In the genomic region with DNA sequence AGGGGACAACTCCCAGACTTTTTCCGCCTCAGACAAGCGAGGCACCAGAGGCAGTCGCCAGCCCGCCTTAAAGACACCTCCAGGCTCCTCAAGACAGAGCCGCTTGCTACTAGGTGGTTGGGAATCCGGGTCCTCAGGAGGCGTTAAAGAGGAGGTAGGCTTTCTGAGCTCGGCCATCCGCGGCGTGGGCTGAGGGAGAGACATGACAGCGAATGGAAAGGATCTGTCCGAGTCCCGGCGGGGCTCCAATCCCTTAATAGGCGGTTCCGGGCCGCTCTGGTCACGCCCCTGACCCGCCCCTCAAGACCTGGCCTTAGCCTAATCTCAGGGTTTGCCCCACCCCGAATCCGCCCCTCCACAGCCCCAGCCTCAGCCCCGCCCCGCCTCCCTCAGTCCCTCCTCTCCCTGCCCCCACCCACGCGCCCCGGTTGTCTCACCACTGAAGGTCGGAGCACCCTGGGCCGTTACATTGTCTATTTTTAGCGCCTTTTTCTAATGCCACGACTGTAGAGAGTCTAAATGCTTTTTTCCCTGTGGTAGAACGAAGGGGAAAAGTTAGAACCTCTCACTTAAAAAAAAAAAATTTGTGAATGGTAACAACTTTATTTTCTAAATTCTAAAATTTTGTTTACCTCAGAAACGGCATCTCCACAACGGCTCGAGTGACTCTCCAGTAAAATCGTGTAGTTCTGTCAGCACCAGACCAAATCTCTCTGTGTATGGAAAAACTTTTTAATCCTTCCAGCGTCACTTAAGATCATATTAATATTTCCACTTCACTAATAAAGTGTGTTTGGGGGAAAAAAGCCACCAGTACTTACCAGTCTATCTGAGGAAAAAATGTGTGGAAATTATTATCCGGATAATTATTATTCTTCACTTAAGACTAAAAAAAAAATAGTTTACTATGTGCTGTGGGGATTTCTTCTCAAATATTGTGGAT, we compare ENCODE assay signal across 9 cellular contexts. TPM values are rescaled to one million over a fixed set of nuclear protein-coding genes. Genes with fewer than 3 reads are reported as not detected.
DNase-seq lines count a peak whose midpoint lies in the region; ATAC-seq and TF ChIP-seq lines count a peak whose summit lies in the region.
"Had no signal": no experiment of that assay in that cellular context is flagged by ENCODE, and none has a peak within 500 bp of the region (broad histone marks: within the 10 kb centered on the region; RNA-seq: fewer than 3 reads in every experiment).

A gene (minus strand): TSS at position 229 of the 943 bp plus-strand sequence. CDS start 25 bp downstream, at position 204.

- ATAC-seq in GM21529 (IDR thresholded peaks at IDR 0.05; ENCODE audit: unreplicated experiment) (peak; percentile 85), upper lobe of left lung (ENCODE audit: low FRiP score in 2 of 2) (peak; percentile 98 to 100)

- no peaks in the 10 kb centered on the region for H3K9me3 ChIP-seq in SK-N-MC (ENCODE audit: low read depth, low read length)
- no peaks in the 10 kb centered on the region for H3K9me3 ChIP-seq in esophagus muscularis mucosa
- H3K9me3 ChIP-seq in mucosa of rectum (ENCODE audit: control insufficient read depth in 2 of 2, low read length in 2 of 2), result no peaks in the 10 kb centered on the region
- no peaks in the 10 kb centered on the region for H3K9me3 ChIP-seq in upper lobe of left lung

- TF ChIP-seq EP300 in esophagus muscularis mucosa (IDR thresholded peaks at IDR 0.05), result no peak
- TF ChIP-seq EP300 in upper lobe of left lung (IDR thresholded peaks at IDR 0.05), result no peak

- peak within 1 kb of the TSS; percentile 84 for H3K27ac ChIP-seq in SK-N-MC
- H3K27ac ChIP-seq in esophagus muscularis mucosa (replicated peaks in 1 of 4), result peak within 1 kb of the TSS; percentile 81 to 88 (median 82)
- peak within 1 kb of the TSS in 1 of 2 donors; percentile 16 for H3K27ac ChIP-seq in mucosa of rectum (ENCODE audit: low read depth in 2 of 2, low read length in 2 of 2)
- peak within 1 kb of the TSS in 1 of 4 donors; percentile 31 for H3K27ac ChIP-seq in upper lobe of left lung

- WGBS in esophagus muscularis mucosa, result 3% methylated on average over 36 of the region's 38 CpGs
- WGBS in upper lobe of left lung, 2 donors, result 6 to 10% methylated on average over 21 to 37 of the region's 38 CpGs

- H3K9ac ChIP-seq in SK-N-MC (ENCODE audit: insufficient read length) (peak within 1 kb of the TSS; percentile 85), mucosa of rectum (ENCODE audit: low read depth in 1 of 2, low read length in 2 of 2) (peak within 1 kb of the TSS; percentile 48 to 65)

- TF ChIP-seq POLR2A in esophagus muscularis mucosa (IDR thresholded peaks at IDR 0.05; ENCODE audit: low read depth), result no peak
- no peak for TF ChIP-seq POLR2A in upper lobe of left lung (IDR thresholded peaks at IDR 0.05)

- H3K27me3 ChIP-seq in esophagus muscularis mucosa (no peaks in the 10 kb centered on the region), mucosa of rectum (ENCODE audit: control insufficient read depth in 2 of 2, insufficient read depth in 2 of 2, low read length in 2 of 2) (no peaks in the 10 kb centered on the region), upper lobe of left lung (no peaks in the 10 kb centered on the region)

- TF ChIP-seq CTCF in esophagus muscularis mucosa (IDR thresholded peaks at IDR 0.05) (peak in 1 of 3 experiments; percentile 8), upper lobe of left lung (IDR thresholded peaks at IDR 0.05) (no peak)

- H3K36me3 ChIP-seq in SK-N-MC (ENCODE audit: insufficient read depth, low read length) (no peaks in the 10 kb centered on the region), esophagus muscularis mucosa (no peaks in the 10 kb centered on the region), mucosa of rectum (ENCODE audit: control insufficient read depth in 2 of 2, insufficient read depth in 2 of 2, low read length in 2 of 2) (no peaks in the 10 kb centered on the region), upper lobe of left lung (no peaks in the 10 kb centered on the region)

- intact Hi-C loops in esophagus muscularis mucosa (cut with DNase I), result no loop called here

- peak; percentile 25 to 81 (median 35) for DNase-seq in NCI-H1417 (lab: John Stamatoyannopoulos, UW)
- no peak for DNase-seq in NCI-H1417 treated with DMSO at 0.1 percent for 48 hours (lab: John Stamatoyannopoulos, UW)
- peak; percentile 52 for DNase-seq in HS-5 (ENCODE audit: low read depth)
- DNase-seq in SK-N-MC (ENCODE audit: low read depth, low spot score), result no peak
- peak; percentile 97 for DNase-seq in esophagus muscularis mucosa (ENCODE audit: extremely low spot score)
- DNase-seq in upper lobe of left lung, result peak; percentile 67 to 89

- H3K4me3 ChIP-seq in SK-N-MC, result peak within 1 kb of the TSS; percentile 80
- peak within 1 kb of the TSS; percentile 51 to 61 (median 54) for H3K4me3 ChIP-seq in esophagus muscularis mucosa
- peak within 1 kb of the TSS; percentile 69 to 81 for H3K4me3 ChIP-seq in mucosa of rectum (ENCODE audit: low read length in 2 of 2)
- H3K4me3 ChIP-seq in upper lobe of left lung, result peak within 1 kb of the TSS in 3 of 4 donors; percentile 32 to 47 (median 46)

- H3K4me1 ChIP-seq in esophagus muscularis mucosa (peaks cover 6 to 24% (median 12%) of the 10 kb centered on the region in 4 donors), mucosa of rectum (ENCODE audit: control insufficient read depth in 2 of 2, insufficient read depth in 2 of 2, low read length in 2 of 2) (peaks cover 0 to 5% of the 10 kb centered on the region in 2 donors), upper lobe of left lung (peaks cover 0 to 11% (median 9%) of the 10 kb centered on the region in 4 donors)

RNA-seq across cellular contexts. Expression of the gene that starts here (rescaled TPM):
- total RNA-seq in esophagus muscularis mucosa (not detected), upper lobe of left lung (under 1 TPM in 1 of 6 donors, not detected in 5; 0.06 TPM)
- total RNA-seq: mononuclear cell had no signal

Comparison
In these comparisons a context has a peak if more than half of its experiments do, and no peak if none do; other contexts are left out.
1. DNase-seq: peak in NCI-H1417 (3 of 3) and HS-5 (single experiment); none in NCI-H1417 treated with DMSO at 0.1 percent for 48 hours (single experiment) and SK-N-MC (single experiment).
2. Peak in DNase-seq, H3K4me3 ChIP-seq and H3K27ac ChIP-seq in esophagus muscularis mucosa; RNA of the gene not detected or under 1 TPM.
3. Peak in DNase-seq, ATAC-seq and H3K4me3 ChIP-seq in upper lobe of left lung; RNA of the gene not detected or under 1 TPM.
4. Peak in every context shown above with its lines, with median percentiles within 50 percentile points of each other: H3K4me3 ChIP-seq.